9 cellular contexts compared by ENCODE assay signal in genomic region chr18:23573948-23574431, GRCh38. TPM values are rescaled to one million over a fixed set of nuclear protein-coding genes. Genes with fewer than 3 reads are reported as not detected.
A peak's percentile ranks its signal among the peaks of the same experiment; 100 is the strongest.
DNase-seq lines count a peak whose midpoint lies in the region; TF ChIP-seq lines count a peak whose summit lies in the region.
"Had no signal": no experiment of that assay in that cellular context is flagged by ENCODE, and none has a peak within 500 bp of the region (broad histone marks: within the 10 kb centered on the region; RNA-seq: fewer than 3 reads in every experiment).

No MANE protein-coding gene starts in this region.

- no peaks in the 10 kb centered on the region for H3K9me3 ChIP-seq in stomach

- peaks cover 14 to 64% (median 55%) of the 10 kb centered on the region in 4 donors for H3K36me3 ChIP-seq in stomach

- H3K9me3 Mint-ChIP-seq in immature natural killer cell: no peaks in the 10 kb centered on the region
- H3K9me3 Mint-ChIP-seq: activated B cell treated with CpG ODN at 0.5 μM for 24 hours had no signal

- peak overlapping the region; percentile 82 to 98 (median 92) for H3K27ac Mint-ChIP-seq in immature natural killer cell
- H3K27ac Mint-ChIP-seq: activated B cell treated with CpG ODN at 0.5 μM for 24 hours had no signal

- H3K4me1 ChIP-seq in stomach: peaks cover 26 to 53% (median 37%) of the 10 kb centered on the region in 4 donors

- 32 to 53% (median 37%) methylated on average over 6 of the region's 6 CpGs for WGBS in stomach, 5 donors

- no peak overlapping the region for H3K4me3 ChIP-seq in stomach

- H3K36me3 Mint-ChIP-seq in immature natural killer cell: peaks cover 26 to 34% (median 29%) of the 10 kb centered on the region in 3 donors

- TF ChIP-seq EP300 in stomach (IDR thresholded peaks at IDR 0.05): no peak

- TF ChIP-seq CTCF in stomach (IDR thresholded peaks at IDR 0.05): no peak

- H3K27me3 Mint-ChIP-seq in immature natural killer cell (ENCODE audit: low read depth in 3 of 3): peaks cover 2 to 28% (median 16%) of the 10 kb centered on the region in 3 donors
- H3K27me3 Mint-ChIP-seq: activated B cell treated with CpG ODN at 0.5 μM for 24 hours had no signal

- TF ChIP-seq POLR2A in stomach (IDR thresholded peaks at IDR 0.05): no peak

- peaks cover 84 to 86% of the 10 kb centered on the region in 2 donors for H3K4me1 Mint-ChIP-seq in immature natural killer cell

- peak; percentile 38 for DNase-seq in activated gamma-delta T cell treated with Interleukin-2 at 50 U/mL for 16 hours
- no peak for DNase-seq in activated gamma-delta T cell (lab: John Stamatoyannopoulos, UW)
- peak; percentile 25 for DNase-seq in activated effector memory CD4-positive, alpha-beta T cell treated with Interleukin-2 at 50 U/mL for 16 hours
- peak; percentile 68 to 79 (median 72) for DNase-seq in immature natural killer cell
- DNase-seq in stomach: no peak
- DNase-seq in SHP77 (lab: John Stamatoyannopoulos, UW): no peak
- DNase-seq in Kasumi-1 (lab: John Stamatoyannopoulos, UW): no peak
- DNase-seq in occipital lobe (lab: John Stamatoyannopoulos, UW): no peak
- DNase-seq: activated B cell treated with CpG ODN at 0.5 μM for 24 hours had no signal

- H3K27me3 ChIP-seq in stomach: no peaks in the 10 kb centered on the region

- peak overlapping the region; percentile 56 to 70 (median 63) for H3K27ac ChIP-seq in stomach

- intact Hi-C loops in stomach (cut with DNase I; ENCODE audit: low total_unique reads): no loop called here

- peak overlapping the region; percentile 61 to 79 (median 71) for H3K4me3 Mint-ChIP-seq in immature natural killer cell
- H3K4me3 Mint-ChIP-seq: activated B cell treated with CpG ODN at 0.5 μM for 24 hours had no signal

RNA-seq across cellular contexts. Expression of gene NPC1, which starts 12.3 kb away (rescaled TPM):
- polyA plus RNA-seq in immature natural killer cell: 10 to 100 TPM; 25.1 to 83.2 (median 47.2) TPM
- 100 to 1,000 TPM in 1 of 5 donors, 10 to 100 TPM in 4; 58.0 to 219 (median 61.7) TPM for total RNA-seq in stomach
- 10 to 100 TPM in 2 of 3 donors, 1 to 10 TPM in 1; 7.6 to 20.0 (median 11.9) TPM for polyA plus RNA-seq in stomach
- 25.3 TPM for total RNA-seq in occipital lobe

Comparison
In these comparisons a context has a peak if more than half of its experiments do, and no peak if none do; other contexts are left out.
1. DNase-seq: peak in activated gamma-delta T cell treated with Interleukin-2 at 50 U/mL for 16 hours (single experiment), activated effector memory CD4-positive, alpha-beta T cell treated with Interleukin-2 at 50 U/mL for 16 hours (single experiment) and immature natural killer cell (3 of 3); none in activated gamma-delta T cell (single experiment), stomach (single experiment), SHP77 (0 of 2), Kasumi-1 (0 of 2) and occipital lobe (single experiment).